In genomic region chr5:149789835-149790234, GRCh38 we compare ENCODE assay signal across 2 cellular contexts.
TF ChIP-seq lines count a peak whose summit lies in the region.

No MANE protein-coding gene starts in this region.

TF ChIP-seq in HepG2, 621 proteins besides CTCF, POLR2A, EP300 and RAD21:
- TF ChIP-seq NFE2L1 (CRISPR knock-in tag; IDR thresholded peaks at IDR 0.05; ENCODE audit: borderline replicate concordance) (no peak), ZNF484 (CRISPR knock-in tag; IDR thresholded peaks at IDR 0.05; ENCODE audit: borderline replicate concordance, low read depth) (no peak), ETV5 (CRISPR knock-in tag; IDR thresholded peaks at IDR 0.05; ENCODE audit: borderline replicate concordance) (no peak), BRCA1 (CRISPR knock-in tag; IDR thresholded peaks at IDR 0.05) (no peak), ZNF768 (CRISPR knock-in tag; IDR thresholded peaks at IDR 0.05) (peak; percentile 65; the same call in 1 of the 2 replicates), GPBP1L1 (CRISPR knock-in tag; IDR thresholded peaks at IDR 0.05) (no peak), ZNF251 (CRISPR knock-in tag; IDR thresholded peaks at IDR 0.05) (no peak), ZNF333 (CRISPR knock-in tag; IDR thresholded peaks at IDR 0.05; ENCODE audit: borderline replicate concordance) (no peak)

TF ChIP-seq in SK-N-SH, 30 proteins besides CTCF, POLR2A, EP300 and RAD21:
- no peak for TF ChIP-seq MAX (IDR thresholded peaks at IDR 0.05; ENCODE audit: low read depth)
- no peak for TF ChIP-seq REST (IDR thresholded peaks at IDR 0.05; ENCODE audit: low read depth, low read length)
- no peak for TF ChIP-seq FOXM1 (IDR thresholded peaks at IDR 0.05; ENCODE audit: low read depth)
- TF ChIP-seq FOSL2 (IDR thresholded peaks at IDR 0.05; ENCODE audit: borderline replicate concordance, low read depth): no peak
- TF ChIP-seq SMC3 (IDR thresholded peaks at IDR 0.05; ENCODE audit: low read depth, low read length): no peak
- TF ChIP-seq, protein P1, sequence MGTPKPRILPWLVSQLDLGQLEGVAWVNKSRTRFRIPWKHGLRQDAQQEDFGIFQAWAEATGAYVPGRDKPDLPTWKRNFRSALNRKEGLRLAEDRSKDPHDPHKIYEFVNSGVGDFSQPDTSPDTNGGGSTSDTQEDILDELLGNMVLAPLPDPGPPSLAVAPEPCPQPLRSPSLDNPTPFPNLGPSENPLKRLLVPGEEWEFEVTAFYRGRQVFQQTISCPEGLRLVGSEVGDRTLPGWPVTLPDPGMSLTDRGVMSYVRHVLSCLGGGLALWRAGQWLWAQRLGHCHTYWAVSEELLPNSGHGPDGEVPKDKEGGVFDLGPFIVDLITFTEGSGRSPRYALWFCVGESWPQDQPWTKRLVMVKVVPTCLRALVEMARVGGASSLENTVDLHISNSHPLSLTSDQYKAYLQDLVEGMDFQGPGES (IDR thresholded peaks at IDR 0.05; ENCODE audit: low read depth, low read length): no peak
- TF ChIP-seq JUND (IDR thresholded peaks at IDR 0.05): no peak
- no peak for TF ChIP-seq SIN3A (IDR thresholded peaks at IDR 0.05; ENCODE audit: borderline replicate concordance, low read depth, low read length)
- TF ChIP-seq MEF2A (IDR thresholded peaks at IDR 0.05; ENCODE audit: borderline replicate concordance, low read depth): no peak
- TF ChIP-seq NRF1 (IDR thresholded peaks at IDR 0.05; ENCODE audit: low read depth, low read length): no peak
- TF ChIP-seq EZH2phosphoT487 (IDR thresholded peaks at IDR 0.05; ENCODE audit: borderline replicate concordance, low read depth): no peak
- no peak for TF ChIP-seq NFIC (IDR thresholded peaks at IDR 0.05; ENCODE audit: borderline replicate concordance)
- TF ChIP-seq FOXJ3 (CRISPR knock-in tag; IDR thresholded peaks at IDR 0.05): no peak
- no peak for TF ChIP-seq ZBTB33 (IDR thresholded peaks at IDR 0.05; ENCODE audit: borderline replicate concordance, low read depth)
- TF ChIP-seq USF2 (IDR thresholded peaks at IDR 0.05; ENCODE audit: borderline replicate concordance, low read depth, low read length): no peak
- no peak for TF ChIP-seq TCF12 (IDR thresholded peaks at IDR 0.05)
- TF ChIP-seq, protein P2, sequence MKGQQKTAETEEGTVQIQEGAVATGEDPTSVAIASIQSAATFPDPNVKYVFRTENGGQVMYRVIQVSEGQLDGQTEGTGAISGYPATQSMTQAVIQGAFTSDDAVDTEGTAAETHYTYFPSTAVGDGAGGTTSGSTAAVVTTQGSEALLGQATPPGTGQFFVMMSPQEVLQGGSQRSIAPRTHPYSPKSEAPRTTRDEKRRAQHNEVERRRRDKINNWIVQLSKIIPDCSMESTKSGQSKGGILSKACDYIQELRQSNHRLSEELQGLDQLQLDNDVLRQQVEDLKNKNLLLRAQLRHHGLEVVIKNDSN (IDR thresholded peaks at IDR 0.05; ENCODE audit: borderline replicate concordance, low read depth): no peak
- TF ChIP-seq RCOR1 (IDR thresholded peaks at IDR 0.05; ENCODE audit: low read length): no peak
- no peak for TF ChIP-seq CHD2 (IDR thresholded peaks at IDR 0.05; ENCODE audit: low read length, partially characterized antibody)
- no peak for TF ChIP-seq TEAD4 (IDR thresholded peaks at IDR 0.05; ENCODE audit: borderline replicate concordance, insufficient read depth)
